In the genomic region with DNA sequence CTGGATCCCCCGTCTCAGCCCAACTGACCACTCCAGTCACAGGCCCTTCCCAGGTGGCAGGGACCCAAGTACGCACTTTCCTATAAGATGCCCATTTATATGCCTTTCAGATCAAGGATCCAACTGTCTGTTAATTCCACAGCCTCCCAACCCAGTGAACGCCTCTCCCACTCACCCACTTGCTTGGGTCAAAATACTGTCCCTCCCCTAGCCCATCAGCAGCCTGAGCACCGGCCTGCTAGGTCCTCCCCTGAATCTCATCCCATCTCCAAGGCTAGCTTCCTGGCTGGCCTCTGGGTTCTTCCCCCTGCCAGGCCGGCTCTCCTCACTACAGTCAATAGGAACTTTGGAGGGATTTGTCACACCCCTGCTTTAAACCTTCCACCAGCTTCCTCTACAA, we compare ENCODE assay signal across 10 cellular contexts. TPM values are rescaled to one million over a fixed set of nuclear protein-coding genes. Genes with fewer than 3 reads are reported as not detected.
A peak's percentile ranks its signal among the peaks of the same experiment; 100 is the strongest.
DNase-seq lines count a peak whose midpoint lies in the region; TF ChIP-seq lines count a peak whose summit lies in the region.
"Had no signal": no experiment of that assay in that cellular context is flagged by ENCODE, and none has a peak within 500 bp of the region (broad histone marks: within the 10 kb centered on the region; RNA-seq: fewer than 3 reads in every experiment).

No MANE protein-coding gene starts in this region.

- H3K27ac ChIP-seq in BLaER1 treated with 17β-estradiol and CSF1 and Interleukin-3, amounts not matched to agents 10 nM and 100 nM, result peak overlapping the region in 2 of 11 experiments; percentile 96 to 99; a peak in 3 of 22 replicates
- no peak overlapping the region for H3K27ac ChIP-seq in mesodermal cell (ENCODE audit: low read depth, low read length, severe bottlenecking)

- H3K4me3 Mint-ChIP-seq in HFFc6, result peak overlapping the region; percentile 91
- peak overlapping the region; percentile 89 for H3K4me3 Mint-ChIP-seq in activated naive CD8-positive, alpha-beta T cell

- no peaks in the 10 kb centered on the region for H3K27me3 ChIP-seq in BLaER1 treated with 17β-estradiol and CSF1 and Interleukin-3, amounts not matched to agents 10 nM and 100 nM

- peaks cover 4% of the 10 kb centered on the region; the same call in 1 of the 2 replicates for H3K9me3 Mint-ChIP-seq in HFFc6
- peaks cover 3% of the 10 kb centered on the region for H3K9me3 Mint-ChIP-seq in activated naive CD8-positive, alpha-beta T cell (ENCODE audit: low read depth)

- H3K4me1 ChIP-seq in BLaER1 treated with 17β-estradiol and CSF1 and Interleukin-3, amounts not matched to agents 10 nM and 100 nM, result peaks cover 40 to 59% (median 56%) of the 10 kb centered on the region in 10 experiments
- H3K4me1 ChIP-seq in mesodermal cell (ENCODE audit: control insufficient read depth, insufficient read depth, low read length, poor library complexity, severe bottlenecking), result peaks cover 12% of the 10 kb centered on the region

- peak overlapping the region; percentile 92 to 100 (median 97) for H3K4me2 ChIP-seq in BLaER1 treated with 17β-estradiol and CSF1 and Interleukin-3, amounts not matched to agents 10 nM and 100 nM

- peaks cover 16% of the 10 kb centered on the region for H3K27me3 Mint-ChIP-seq in HFFc6 (ENCODE audit: insufficient read depth)
- H3K27me3 Mint-ChIP-seq in activated naive CD8-positive, alpha-beta T cell, result no peaks in the 10 kb centered on the region
- H3K27me3 Mint-ChIP-seq: memory B cell had no signal

- H3K9ac ChIP-seq in BLaER1 treated with 17β-estradiol and CSF1 and Interleukin-3, amounts not matched to agents 10 nM and 100 nM, result peak overlapping the region; percentile 97 to 100 (median 99)

- DNase-seq in HFFc6, result no peak
- DNase-seq in NCI-H187 treated with DMSO at 0.1 percent for 48 hours (lab: John Stamatoyannopoulos, UW), result no peak
- DNase-seq in cortex of kidney (lab: John Stamatoyannopoulos, UW), result no peak
- DNase-seq in GM20000 (ENCODE audit: low spot score), result no peak
- DNase-seq in amygdala (lab: John Stamatoyannopoulos, UW), result no peak
- DNase-seq: NCI-H69 had no signal

- TF ChIP-seq CTCF in HFFc6 (IDR thresholded peaks at IDR 0.05) (no peak), GM20000 (IDR thresholded peaks at IDR 0.05; ENCODE audit: extremely low read depth, missing control alignments) (no peak)

- WGBS in mesodermal cell (ENCODE audit: insufficient coverage in 2 of 2), 2 experiments, result 88 to 96% methylated on average over 4 to 5 of the region's 5 CpGs

- peaks cover 33% of the 10 kb centered on the region for H3K4me1 Mint-ChIP-seq in HFFc6 (ENCODE audit: low read depth)
- H3K4me1 Mint-ChIP-seq in activated naive CD8-positive, alpha-beta T cell (ENCODE audit: low read depth), result peaks cover 29% of the 10 kb centered on the region

- H3K4me3 ChIP-seq in BLaER1 treated with 17β-estradiol and CSF1 and Interleukin-3, amounts not matched to agents 10 nM and 100 nM, result peak overlapping the region; percentile 11 to 100 (median 98); a peak in 18 of 20 replicates
- H3K4me3 ChIP-seq in mesodermal cell (ENCODE audit: extremely low read depth, insufficient read depth, low read length, poor library complexity, severe bottlenecking), result peak overlapping the region; percentile 90

- H3K27ac Mint-ChIP-seq in HFFc6, result peak overlapping the region; percentile 80
- no peak overlapping the region for H3K27ac Mint-ChIP-seq in activated naive CD8-positive, alpha-beta T cell

- peaks cover 0 to 22% (median 17%) of the 10 kb centered on the region in 11 experiments; a peak in 15 of 22 replicates for H3K9me3 ChIP-seq in BLaER1 treated with 17β-estradiol and CSF1 and Interleukin-3, amounts not matched to agents 10 nM and 100 nM (replicated peaks in 1 of 11)
- H3K9me3 ChIP-seq in mesodermal cell (ENCODE audit: control insufficient read depth, low read length), result peaks cover 21% of the 10 kb centered on the region

- H3K36me3 Mint-ChIP-seq in HFFc6 (ENCODE audit: low read depth), result peaks cover 38% of the 10 kb centered on the region
- peaks cover 3% of the 10 kb centered on the region for H3K36me3 Mint-ChIP-seq in activated naive CD8-positive, alpha-beta T cell

- peaks cover 24 to 69% (median 63%) of the 10 kb centered on the region in 11 experiments; a peak in 21 of 22 replicates for H4K20me1 ChIP-seq in BLaER1 treated with 17β-estradiol and CSF1 and Interleukin-3, amounts not matched to agents 10 nM and 100 nM

- H3K36me3 ChIP-seq in BLaER1 treated with 17β-estradiol and CSF1 and Interleukin-3, amounts not matched to agents 10 nM and 100 nM, result peaks cover 43 to 62% (median 58%) of the 10 kb centered on the region in 11 experiments
- H3K36me3 ChIP-seq in mesodermal cell (ENCODE audit: control insufficient read depth, insufficient read depth, low read length), result peaks cover 58% of the 10 kb centered on the region

RNA-seq across cellular contexts. Expression of gene UBE2S, which starts 1.9 kb away (rescaled TPM):
- total RNA-seq in HFFc6 (2021; fragmentation: NEBNext Ultra II Directional; extraction: Animal tissue kit (Norgen Biotek cat#: 25700)), result 100 to 1,000 TPM; 181 to 356 (median 309) TPM
- 208 TPM for polyA plus RNA-seq in mesodermal cell (2013, experiment 1 of 2)
- 207 TPM for polyA plus RNA-seq in mesodermal cell (2013, experiment 2 of 2)

RNA-seq across cellular contexts. Expression of gene RPL28, which starts 19.9 kb away (rescaled TPM):
- 1,000 to 10,000 TPM; 2,082 to 2,537 (median 2,362) TPM for total RNA-seq in HFFc6 (2021; fragmentation: NEBNext Ultra II Directional; extraction: Animal tissue kit (Norgen Biotek cat#: 25700))
- 2,245 TPM for polyA plus RNA-seq in mesodermal cell (2013, experiment 1 of 2)
- 1,934 TPM for polyA plus RNA-seq in mesodermal cell (2013, experiment 2 of 2)

RNA-seq across cellular contexts. Expression of gene TMEM238, which starts 21.5 kb away (rescaled TPM):
- 1 to 10 TPM in 2 of 6 experiments, under 1 TPM in 4; 0.26 to 2.4 (median 0.64) TPM for total RNA-seq in HFFc6 (2021; fragmentation: NEBNext Ultra II Directional; extraction: Animal tissue kit (Norgen Biotek cat#: 25700))
- polyA plus RNA-seq in mesodermal cell (2013, experiment 1 of 2), result not detected
- not detected for polyA plus RNA-seq in mesodermal cell (2013, experiment 2 of 2)

RNA-seq across cellular contexts. Expression of gene TMEM190, which starts 29.0 kb away (rescaled TPM):
- 1 to 10 TPM in 1 of 6 experiments, under 1 TPM in 2, not detected in 3; 0.33 to 1.1 (median 0.61) TPM for total RNA-seq in HFFc6 (2021; fragmentation: NEBNext Ultra II Directional; extraction: Animal tissue kit (Norgen Biotek cat#: 25700))
- polyA plus RNA-seq in mesodermal cell (2013, experiment 1 of 2), result 1.8 TPM
- 3.9 TPM for polyA plus RNA-seq in mesodermal cell (2013, experiment 2 of 2)

RNA-seq across cellular contexts. Expression of gene IL11, which starts 35.4 kb away (rescaled TPM):
- 10 to 100 TPM; 22.2 to 43.4 (median 36.1) TPM for total RNA-seq in HFFc6 (2021; fragmentation: NEBNext Ultra II Directional; extraction: Animal tissue kit (Norgen Biotek cat#: 25700))
- 33.4 TPM for polyA plus RNA-seq in mesodermal cell (2013, experiment 1 of 2)
- polyA plus RNA-seq in mesodermal cell (2013, experiment 2 of 2), result 27.1 TPM
